ENCODE assay signal across 21 cellular contexts in genomic region chr20:39875493-39876110, GRCh38.
A peak's percentile ranks its signal among the peaks of the same experiment; 100 is the strongest.
DNase-seq lines count a peak whose midpoint lies in the region; ATAC-seq and TF ChIP-seq lines count a peak whose summit lies in the region.
"Had no signal": no experiment of that assay in that cellular context is flagged by ENCODE, and none has a peak within 500 bp of the region (broad histone marks: within the 10 kb centered on the region; RNA-seq: fewer than 3 reads in every experiment).

No MANE protein-coding gene starts in this region.

- CTCF ChIA-PET in activated naive CD4-positive, alpha-beta T cell treated with anti-CD3 and anti-CD28 coated beads, Interleukin-2, amount 10 ng/mL, durations not matched to agents 7 days and 5 days (lab: Charles Lee) = no interaction called here

- H3K4me1 ChIP-seq in parathyroid adenoma = peaks cover 84% of the 10 kb centered on the region
- peaks cover 0 to 25% (median 18%) of the 10 kb centered on the region in 4 donors for H3K4me1 ChIP-seq in sigmoid colon
- H3K4me1 ChIP-seq: Caco-2 had no signal

- H3K27me3 ChIP-seq in parathyroid adenoma (ENCODE audit: control insufficient read depth, insufficient read depth, low read length) = no peaks in the 10 kb centered on the region
- no peaks in the 10 kb centered on the region for H3K27me3 ChIP-seq in sigmoid colon
- H3K27me3 ChIP-seq: MG63, Peyer's patch had no signal

- no peak for ATAC-seq in GM21526 (IDR thresholded peaks at IDR 0.05; ENCODE audit: low FRiP score, unreplicated experiment)
- ATAC-seq: CD8-positive, alpha-beta T cell; K562 had no signal

- intact Hi-C loops in sigmoid colon (cut with DNase I) = no loop called here

- TF ChIP-seq POLR2A in sigmoid colon (IDR thresholded peaks at IDR 0.05) = no peak

- no peak for TF ChIP-seq EP300 in sigmoid colon (IDR thresholded peaks at IDR 0.05)

- no peaks in the 10 kb centered on the region for H3K79me2 ChIP-seq in parathyroid adenoma

- H3K4me1 Mint-ChIP-seq in activated naive CD4-positive, alpha-beta T cell treated with anti-CD3 and anti-CD28 coated beads, Interleukin-2, amount 10 ng/mL, durations not matched to agents 7 days and 5 days = no peaks in the 10 kb centered on the region

- H3K36me3 Mint-ChIP-seq in activated naive CD4-positive, alpha-beta T cell treated with anti-CD3 and anti-CD28 coated beads, Interleukin-2, amount 10 ng/mL, durations not matched to agents 7 days and 5 days = no peaks in the 10 kb centered on the region
- H3K36me3 Mint-ChIP-seq: CD8-positive, alpha-beta T cell had no signal

- DNase-seq in ELF-1 (ENCODE audit: low read depth, low spot score) (peak; percentile 26), NCI-H69 (lab: John Stamatoyannopoulos, UW) (peak; percentile 35), foreskin melanocyte (peak; percentile 92), sigmoid colon (no peak)
- DNase-seq in activated naive CD4-positive, alpha-beta T cell treated with anti-CD3 and anti-CD28 coated beads, Interleukin-2, amount 10 ng/mL, durations not matched to agents 7 days and 5 days = no peak
- DNase-seq: C1 segment of cervical spinal cord; Caco-2; CD8-positive, alpha-beta T cell; MG63; NCI-H1694; NCI-H2029 treated with DMSO at 0.1 percent for 48 hours; NCI-H2171; NCI-H226; NCI-H524 treated with DMSO at 0.1 percent for 48 hours; OCI-M1; Peyer's patch; SHP77 treated with DMSO at 0.1 percent for 48 hours had no signal

- H2AFZ ChIP-seq in parathyroid adenoma = peak overlapping the region; percentile 23

- WGBS in sigmoid colon, 2 donors = 64 to 70% methylated on average over 3 of the region's 3 CpGs

- no peak overlapping the region for H3K27ac Mint-ChIP-seq in activated naive CD4-positive, alpha-beta T cell treated with anti-CD3 and anti-CD28 coated beads, Interleukin-2, amount 10 ng/mL, durations not matched to agents 7 days and 5 days
- H3K27ac Mint-ChIP-seq: CD8-positive, alpha-beta T cell had no signal

- no peaks in the 10 kb centered on the region for H3K9me3 Mint-ChIP-seq in activated naive CD4-positive, alpha-beta T cell treated with anti-CD3 and anti-CD28 coated beads, Interleukin-2, amount 10 ng/mL, durations not matched to agents 7 days and 5 days
- H3K9me3 Mint-ChIP-seq: CD8-positive, alpha-beta T cell had no signal

- no peaks in the 10 kb centered on the region for H3K36me3 ChIP-seq in parathyroid adenoma (ENCODE audit: control insufficient read depth, insufficient read depth, low read length)
- no peaks in the 10 kb centered on the region for H3K36me3 ChIP-seq in sigmoid colon
- H3K36me3 ChIP-seq: MG63, Peyer's patch had no signal

- H3K27ac ChIP-seq in parathyroid adenoma (peak overlapping the region; percentile 97), sigmoid colon (no peak overlapping the region)
- H3K27ac ChIP-seq: Peyer's patch, SK-N-MC had no signal

- no peaks in the 10 kb centered on the region for H3K27me3 Mint-ChIP-seq in activated naive CD4-positive, alpha-beta T cell treated with anti-CD3 and anti-CD28 coated beads, Interleukin-2, amount 10 ng/mL, durations not matched to agents 7 days and 5 days

- H3K9me3 ChIP-seq in parathyroid adenoma (ENCODE audit: control insufficient read depth, low read length) (no peaks in the 10 kb centered on the region), sigmoid colon (no peaks in the 10 kb centered on the region)
- H3K9me3 ChIP-seq: Caco-2, MG63, Peyer's patch had no signal

- TF ChIP-seq CTCF in parathyroid adenoma (IDR thresholded peaks at IDR 0.05) (no peak), sigmoid colon (IDR thresholded peaks at IDR 0.05) (no peak)

- peak overlapping the region; percentile 40 for H3K4me2 ChIP-seq in parathyroid adenoma (ENCODE audit: low read length)

- no peak overlapping the region for H3K9ac ChIP-seq in parathyroid adenoma

- H3K4me3 ChIP-seq in parathyroid adenoma (ENCODE audit: low read depth, low read length) (peak overlapping the region; percentile 32), sigmoid colon (no peak overlapping the region)
- H3K4me3 ChIP-seq: K562, MG63, Peyer's patch, SK-N-MC had no signal

- no peak overlapping the region for H3K4me3 Mint-ChIP-seq in activated naive CD4-positive, alpha-beta T cell treated with anti-CD3 and anti-CD28 coated beads, Interleukin-2, amount 10 ng/mL, durations not matched to agents 7 days and 5 days
- H3K4me3 Mint-ChIP-seq: CD8-positive, alpha-beta T cell had no signal

Comparison
In these comparisons a context has a peak if more than half of its experiments do, and no peak if none do; other contexts are left out.
1. DNase-seq: peak in ELF-1 (single experiment), NCI-H69 (single experiment) and foreskin melanocyte (single experiment); none in activated naive CD4-positive, alpha-beta T cell treated with anti-CD3 and anti-CD28 coated beads, Interleukin-2, amount 10 ng/mL, durations not matched to agents 7 days and 5 days (single experiment) and sigmoid colon (single experiment).